In genomic region chr16:71340406-71340805, GRCh38 we compare ENCODE assay signal across 18 cellular contexts. TPM values are rescaled to one million over a fixed set of nuclear protein-coding genes. Genes with fewer than 3 reads are reported as not detected.
A peak's percentile ranks its signal among the peaks of the same experiment; 100 is the strongest.
DNase-seq lines count a peak whose midpoint lies in the region; ATAC-seq, FAIRE-seq and TF ChIP-seq lines count a peak whose summit lies in the region.
"Had no signal": no experiment of that assay in that cellular context is flagged by ENCODE, and none has a peak within 500 bp of the region (broad histone marks: within the 10 kb centered on the region; RNA-seq: fewer than 3 reads in every experiment).

No MANE protein-coding gene starts in this region.

- H3K4me1 Mint-ChIP-seq in stimulated activated naive B cell treated with anti-CD40 and anti-IgM and Interleukin-4, amounts not matched to agents 10 μg/mL and 1 μg/mL and 100 μg/mL, for 72 hours: no peaks in the 10 kb centered on the region
- no peaks in the 10 kb centered on the region for H3K4me1 Mint-ChIP-seq in activated naive CD8-positive, alpha-beta T cell treated with anti-CD3 and anti-CD28 coated beads, Interleukin-2, amount 50 U/mL, for 24 hours
- H3K4me1 Mint-ChIP-seq: CD4-positive, alpha-beta memory T cell had no signal

- H3K4me2 ChIP-seq in PC-9 (peak overlapping the region; percentile 50), keratinocyte (ENCODE audit: control insufficient read depth, extremely low read depth, insufficient read depth, low read depth, low read length) (no peak overlapping the region)

- H3K9me1 ChIP-seq in keratinocyte (ENCODE audit: control insufficient read depth, extremely low read depth, insufficient read depth, low read length): no peaks in the 10 kb centered on the region

- H3K27me3 Mint-ChIP-seq in stimulated activated naive B cell treated with anti-CD40 and anti-IgM and Interleukin-4, amounts not matched to agents 10 μg/mL and 1 μg/mL and 100 μg/mL, for 72 hours: peaks cover 46% of the 10 kb centered on the region in 2 donors
- peaks cover 17% of the 10 kb centered on the region for H3K27me3 Mint-ChIP-seq in activated naive CD8-positive, alpha-beta T cell treated with anti-CD3 and anti-CD28 coated beads, Interleukin-2, amount 50 U/mL, for 24 hours

- H3F3A ChIP-seq in PC-9 (ENCODE audit: insufficient read depth, low read depth): peaks cover 47% of the 10 kb centered on the region

- no peaks in the 10 kb centered on the region for H3K27me3 ChIP-seq in PC-9 (ENCODE audit: insufficient read depth, low read depth)
- H3K27me3 ChIP-seq in keratinocyte (ENCODE audit: control insufficient read depth, extremely low read depth, insufficient read depth, low read length): no peaks in the 10 kb centered on the region

- H3K36me3 ChIP-seq in PC-9 (ENCODE audit: low read depth) (0 out of 2 replicates have a peak, but pooled peaks cover 9% of the 10 kb centered on the region), keratinocyte (ENCODE audit: control insufficient read depth in 2 of 2, extremely low read depth in 1 of 2, insufficient read depth in 2 of 2, low read length in 2 of 2) (no peaks in the 10 kb centered on the region)

- no peak overlapping the region for H3K4me3 Mint-ChIP-seq in stimulated activated naive B cell treated with anti-CD40 and anti-IgM and Interleukin-4, amounts not matched to agents 10 μg/mL and 1 μg/mL and 100 μg/mL, for 72 hours
- H3K4me3 Mint-ChIP-seq in activated naive CD8-positive, alpha-beta T cell treated with anti-CD3 and anti-CD28 coated beads, Interleukin-2, amount 50 U/mL, for 24 hours: no peak overlapping the region
- H3K4me3 Mint-ChIP-seq: CD4-positive, alpha-beta memory T cell had no signal

- in situ Hi-C loops in G401 (cut with HindIII; ENCODE audit: low sequenced_read_pairs): no loop called here

- H4K20me1 ChIP-seq in PC-9 (ENCODE audit: insufficient read depth) (no peaks in the 10 kb centered on the region), keratinocyte (ENCODE audit: control insufficient read depth, extremely low read depth, insufficient read depth, low read length) (no peaks in the 10 kb centered on the region)

- no peak overlapping the region for H3K9ac ChIP-seq in keratinocyte (ENCODE audit: control insufficient read depth, extremely low read depth, insufficient read depth, low read length)
- H3K9ac ChIP-seq: GM23248 had no signal

- POLR2A ChIA-PET in PC-9 (lab: Charles Lee; ENCODE audit: unreplicated experiment): interaction anchor here (0.5 to 0.7 kb wide), 3 partner anchors 51 to 811 kb away, joined by 5 to 6 read pairs (median 5); no protein-coding TSS in a partner anchor

- H3K9me3 ChIP-seq in PC-9 (ENCODE audit: insufficient read depth, low read depth) (peaks cover 2% of the 10 kb centered on the region; the same call in 1 of the 2 replicates), keratinocyte (ENCODE audit: control insufficient read depth, low read depth, low read length) (no peaks in the 10 kb centered on the region)

- no peaks in the 10 kb centered on the region for H3K36me3 Mint-ChIP-seq in stimulated activated naive B cell treated with anti-CD40 and anti-IgM and Interleukin-4, amounts not matched to agents 10 μg/mL and 1 μg/mL and 100 μg/mL, for 72 hours
- peaks cover 2% of the 10 kb centered on the region for H3K36me3 Mint-ChIP-seq in activated naive CD8-positive, alpha-beta T cell treated with anti-CD3 and anti-CD28 coated beads, Interleukin-2, amount 50 U/mL, for 24 hours (ENCODE audit: low read depth)
- H3K36me3 Mint-ChIP-seq: CD4-positive, alpha-beta memory T cell had no signal

- intact Hi-C loops in PC-9 (cut with micrococcal nuclease; ENCODE audit: unreplicated experiment): no loop called here

- CTCF ChIA-PET in PC-9 (lab: Charles Lee): interaction anchor here (0.9 kb wide), 1 partner anchor 17 kb away, joined by 3 read pairs; no protein-coding TSS in a partner anchor

- H3K9me3 Mint-ChIP-seq in stimulated activated naive B cell treated with anti-CD40 and anti-IgM and Interleukin-4, amounts not matched to agents 10 μg/mL and 1 μg/mL and 100 μg/mL, for 72 hours: peaks cover 2 to 4% of the 10 kb centered on the region in 2 donors
- peaks cover 6% of the 10 kb centered on the region for H3K9me3 Mint-ChIP-seq in activated naive CD8-positive, alpha-beta T cell treated with anti-CD3 and anti-CD28 coated beads, Interleukin-2, amount 50 U/mL, for 24 hours

- H3K9me2 ChIP-seq in PC-9 (ENCODE audit: insufficient read depth): no peaks in the 10 kb centered on the region

- no peak overlapping the region for H3K4me3 ChIP-seq in PC-9
- H3K4me3 ChIP-seq in keratinocyte (ENCODE audit: control insufficient read depth in 2 of 3, extremely low read depth in 1 of 3, insufficient read depth in 2 of 3, low read depth in 1 of 3, low read length in 3 of 3): no peak overlapping the region
- H3K4me3 ChIP-seq: GM12878, GM23248 had no signal

- no TSS peak for BruUV-seq in PC-9 (replicated peaks; lab: Mats Ljungman, UMichigan)

- FAIRE-seq in HTR-8/SVneo (lab: Jason Lieb, UNC) (peak; percentile 48), keratinocyte (lab: Jason Lieb, UNC) (no peak)
- FAIRE-seq: GM12878, H1 had no signal

- no peak for ATAC-seq in stimulated activated naive B cell treated with anti-CD40 and anti-IgM and Interleukin-4, amounts not matched to agents 10 μg/mL and 1 μg/mL and 100 μg/mL, for 72 hours (replicated peaks)
- ATAC-seq in activated naive CD8-positive, alpha-beta T cell treated with anti-CD3 and anti-CD28 coated beads, Interleukin-2, amount 50 U/mL, for 24 hours: no peak
- ATAC-seq: GM12878 had no signal

- H3K79me2 ChIP-seq in PC-9 (ENCODE audit: low read depth): no peaks in the 10 kb centered on the region
- no peaks in the 10 kb centered on the region for H3K79me2 ChIP-seq in keratinocyte (ENCODE audit: control insufficient read depth, insufficient read depth, low read length)

- H3K4me1 ChIP-seq in PC-9 (replicated peaks; ENCODE audit: insufficient read depth): peaks cover 57% of the 10 kb centered on the region
- peaks cover 33% of the 10 kb centered on the region for H3K4me1 ChIP-seq in keratinocyte (ENCODE audit: control insufficient read depth, extremely low read depth, insufficient read depth, low read length)

- dilution Hi-C loops in keratinocyte (cut with MboI; ENCODE audit: extremely low pct_ligation_motif_present, low sequenced_read_pairs): no loop called here

- TF ChIP-seq CTCF in PC-9 (conservative IDR thresholded peaks at IDR 0.05) (no peak), keratinocyte (optimal IDR thresholded peaks at IDR 0.05 in 1 of 3, IDR thresholded peaks at IDR 0.05 in 1 of 3, conservative IDR thresholded peaks at IDR 0.05 in 1 of 3; ENCODE audit: extremely low read depth in 1 of 3, insufficient read depth in 2 of 3, low read length in 3 of 3) (no peak)

- H3K27ac Mint-ChIP-seq in stimulated activated naive B cell treated with anti-CD40 and anti-IgM and Interleukin-4, amounts not matched to agents 10 μg/mL and 1 μg/mL and 100 μg/mL, for 72 hours: peak overlapping the region; percentile 27
- H3K27ac Mint-ChIP-seq in activated naive CD8-positive, alpha-beta T cell treated with anti-CD3 and anti-CD28 coated beads, Interleukin-2, amount 50 U/mL, for 24 hours: no peak overlapping the region

- DNase-seq in HTR-8/SVneo (ENCODE audit: insufficient read length, low spot score) (no peak), PC-9 (no peak), keratinocyte (ENCODE audit: low read depth, low spot score) (no peak), G401 (ENCODE audit: low spot score) (no peak)
- no peak for DNase-seq in stimulated activated naive B cell treated with anti-CD40 and anti-IgM and Interleukin-4, amounts not matched to agents 10 μg/mL and 1 μg/mL and 100 μg/mL, for 72 hours
- DNase-seq in activated naive CD8-positive, alpha-beta T cell treated with anti-CD3 and anti-CD28 coated beads, Interleukin-2, amount 50 U/mL, for 24 hours: no peak
- DNase-seq: C1 segment of cervical spinal cord; Calu3; CD4-positive, alpha-beta memory T cell; COR-L47; DND-41; GDM1; GM23248; H7; HCEC 1CT had no signal

- H3K27ac ChIP-seq in PC-9 (peak overlapping the region; percentile 100), keratinocyte (ENCODE audit: control insufficient read depth, insufficient read depth, low read length) (peak overlapping the region; percentile 53)
- H3K27ac ChIP-seq: GM23248 had no signal

- H2AFZ ChIP-seq in PC-9 (no peak overlapping the region), keratinocyte (ENCODE audit: control insufficient read depth, low read length) (no peak overlapping the region)
- H2AFZ ChIP-seq: GM23248 had no signal

RNA-seq across cellular contexts. Expression of gene CALB2, which starts 18.1 kb away (rescaled TPM):
- total RNA-seq in PC-9 (2021): 107 and 135 TPM in 2 replicates
- 0.39 to 1.4 TPM (median 1.2 TPM) in 3 replicates for polyA plus RNA-seq in keratinocyte
- 16.9 TPM for polyA plus RNA-seq in keratinocyte (2011; ENCODE audit: low read depth)
- 0.62 and 0.92 TPM in 2 replicates for polyA plus RNA-seq in keratinocyte (2011; cell fraction: cytosol; rRNA removed)
- polyA plus RNA-seq in keratinocyte (2011; cell fraction: nucleus; rRNA removed): 0.60 and 1.0 TPM in 2 replicates
- 0.89 and 8.8 TPM in 2 replicates for polyA plus RNA-seq in keratinocyte (2012; ENCODE audit: low replicate concordance)
- 0.35 TPM in 1 of 3 replicates, not detected in the others for polyA minus RNA-seq in keratinocyte
- polyA minus RNA-seq in keratinocyte (2011; cell fraction: cytosol; rRNA and poly(A)+ RNA removed): not detected
- 0.39 and 3.7 TPM in 2 replicates for polyA minus RNA-seq in keratinocyte (2011; cell fraction: nucleus; rRNA and poly(A)+ RNA removed)
- 0.14 TPM in 1 of 2 replicates, not detected in the other for total RNA-seq in G401 (2014; rRNA removed; shearing (Covaris generic))
- total RNA-seq: A673; CD4-positive, alpha-beta memory T cell; GM12878 had no signal
- polyA plus RNA-seq: CD4-positive, alpha-beta memory T cell; GM12878 had no signal

RNA-seq across cellular contexts. Expression of gene CMTR2, which starts 51.2 kb away (rescaled TPM):
- total RNA-seq in PC-9 (2021): 30.4 and 36.2 TPM in 2 replicates
- 18.0 to 37.9 TPM (median 26.5 TPM) in 3 replicates for polyA plus RNA-seq in keratinocyte
- 11.4 TPM for polyA plus RNA-seq in keratinocyte (2011; ENCODE audit: low read depth)
- polyA plus RNA-seq in keratinocyte (2011; cell fraction: cytosol; rRNA removed): 9.1 and 23.0 TPM in 2 replicates
- 29.2 and 41.2 TPM in 2 replicates for polyA plus RNA-seq in keratinocyte (2011; cell fraction: nucleus; rRNA removed)
- polyA plus RNA-seq in keratinocyte (2012; ENCODE audit: low replicate concordance): 13.2 and 13.7 TPM in 2 replicates
- 4.4 to 28.7 TPM (median 21.5 TPM) in 3 replicates for polyA minus RNA-seq in keratinocyte
- 18.8 TPM for polyA minus RNA-seq in keratinocyte (2011; cell fraction: cytosol; rRNA and poly(A)+ RNA removed)
- polyA minus RNA-seq in keratinocyte (2011; cell fraction: nucleus; rRNA and poly(A)+ RNA removed): 21.5 and 31.8 TPM in 2 replicates
- 16.1 and 18.0 TPM in 2 replicates for total RNA-seq in G401 (2014; rRNA removed; shearing (Covaris generic))

Comparison
In these comparisons a context has a peak if more than half of its experiments do, and no peak if none do; other contexts are left out.
1. RNA of gene CALB2, which starts 18.1 kb away (total RNA-seq): 107 to 135 TPM in PC-9; 0.14 TPM in G401; every median in the first group is over 10 times any median in the second.